ENCODE assay signal across 1 cellular context in the genomic region with DNA sequence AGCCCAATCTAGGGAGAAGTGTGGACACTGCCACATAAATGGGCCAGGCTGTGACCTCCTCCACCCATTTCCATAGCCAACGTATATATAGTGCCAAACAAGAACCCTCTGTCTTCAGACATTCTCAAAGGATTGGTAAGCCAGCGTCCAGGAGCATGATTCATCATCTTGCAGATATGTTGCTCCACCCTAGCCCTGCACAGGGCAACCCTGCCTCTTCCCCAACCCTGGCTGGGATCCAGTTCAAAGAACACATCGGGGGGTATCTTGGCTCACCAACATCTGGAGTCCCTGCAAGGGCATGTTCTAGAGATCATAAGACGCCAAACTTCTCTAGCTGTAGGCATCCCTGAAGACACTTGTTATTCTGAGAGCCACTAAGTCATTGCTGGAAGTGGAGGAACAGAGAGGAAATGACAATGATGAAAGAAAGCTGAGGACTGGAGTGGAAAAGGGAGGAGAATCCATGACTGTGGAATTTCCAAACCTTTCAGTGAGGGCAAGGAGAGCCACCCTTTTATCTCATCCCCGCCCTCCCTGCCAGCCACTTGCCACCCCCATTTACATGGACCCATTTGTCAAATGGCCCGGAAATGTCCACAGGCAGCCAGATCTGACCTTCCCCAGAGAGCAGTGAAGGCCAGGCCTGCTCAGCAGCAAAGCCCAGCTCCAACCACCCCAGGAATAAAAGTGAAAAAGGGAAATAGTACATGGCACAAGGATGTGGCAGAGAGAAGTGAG.
TF ChIP-seq lines count a peak whose summit lies in the region.

No MANE protein-coding gene starts in this region.

TF ChIP-seq in HEK293T, 16 proteins besides CTCF, POLR2A, EP300 and RAD21:
- no peak for TF ChIP-seq L3MBTL2 (conservative IDR thresholded peaks at IDR 0.05)
- no peak for TF ChIP-seq SP1 (IDR thresholded peaks at IDR 0.05)
- no peak for TF ChIP-seq LEF1 (IDR thresholded peaks at IDR 0.05; ENCODE audit: borderline replicate concordance)
